Comparison of ENCODE assay signal across 33 cellular contexts in the genomic region with DNA sequence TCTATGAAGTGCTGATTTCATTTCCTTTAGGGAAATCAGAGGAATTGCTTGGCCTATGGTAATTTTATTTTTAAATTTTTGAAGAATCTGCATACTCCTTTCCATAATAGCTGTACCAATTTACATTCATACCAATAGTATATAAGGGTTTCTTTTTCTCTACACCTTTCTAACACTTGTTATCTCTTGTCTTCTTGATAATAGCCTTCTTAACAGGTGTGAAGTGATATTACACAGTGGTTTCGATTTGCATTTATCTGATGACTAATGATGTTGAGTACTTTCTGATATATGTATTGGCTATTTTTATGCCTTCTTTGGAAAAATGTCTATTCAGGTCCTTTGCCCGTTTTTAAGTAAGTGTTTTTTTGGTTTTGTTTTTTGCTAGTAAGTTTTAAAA. TPM values are rescaled to one million over a fixed set of nuclear protein-coding genes. Genes with fewer than 3 reads are reported as not detected.
DNase-seq lines count a peak whose midpoint lies in the region; ATAC-seq, FAIRE-seq and TF ChIP-seq lines count a peak whose summit lies in the region.
"Had no signal": no experiment of that assay in that cellular context is flagged by ENCODE, and none has a peak within 500 bp of the region (broad histone marks: within the 10 kb centered on the region; RNA-seq: fewer than 3 reads in every experiment).

No MANE protein-coding gene starts in this region.

- in situ Hi-C loops in K562 (cut with MboI): loop anchor here (5.0 to 10.0 kb wide), 2 partner anchors 179 to 246 kb away; partner anchors contain the start of gene B3GAT2

- no peak for DNase-seq in natural killer cell treated with Interleukin-12 subunit alpha and Interleukin-12 subunit beta and Interleukin-15 and Interleukin-18, amount 100 ng/mL, for 72 hours (ENCODE audit: low spot score)
- DNase-seq in natural killer cell (no peak), K562 (ENCODE audit: extremely low read depth in 1 of 4, low spot score in 3 of 4) (no peak), cerebellar cortex (ENCODE audit: low spot score) (no peak), DMS153 (lab: John Stamatoyannopoulos, UW) (no peak)
- DNase-seq in effector CD8-positive, alpha-beta T cell (lab: John Stamatoyannopoulos, UW): no peak
- DNase-seq: ACHN; activated CD4-positive, alpha-beta T cell treated with anti-CD3 and anti-CD28 coated beads, Interleukin-2, amount 10 ng/mL, durations not matched to agents 24 days and 14 days; activated CD8-positive, alpha-beta memory T cell treated with anti-CD3 and anti-CD28 coated beads, Interleukin-2, amount 10 ng/mL, durations not matched to agents 7 days and 5 days; aorta; BE2C; cortex of kidney; DMS79 treated with DMSO at 0.1 percent for 48 hours; esophagus squamous epithelium; foreskin melanocyte; H9; left colon; mammary epithelial cell; NCI-H1092 treated with DMSO at 0.1 percent for 48 hours; NCI-H187 treated with DMSO at 0.1 percent for 48 hours; NCI-H2171 treated with DMSO at 0.1 percent for 48 hours; NCI-H524 treated with DMSO at 0.1 percent for 48 hours; NK-92 treated with Interleukin-12 subunit alpha and Interleukin-12 subunit beta, amount 100 ng/mL, for 24 hours; Right ventricle myocardium superior; stimulated activated CD4-positive, alpha-beta T cell treated with anti-CD3 and anti-CD28 coated beads, Interleukin-2, amount 100 ng/mL, for 24 hours; substantia nigra had no signal

- H3K4me1 Mint-ChIP-seq in natural killer cell treated with Interleukin-12 subunit alpha and Interleukin-12 subunit beta and Interleukin-15 and Interleukin-18, amount 100 ng/mL, for 72 hours (ENCODE audit: low read depth in 2 of 2): peaks cover 46 to 48% of the 10 kb centered on the region in 2 donors
- H3K4me1 Mint-ChIP-seq in natural killer cell: peaks cover 48 to 51% of the 10 kb centered on the region in 2 donors

- no peak overlapping the region for H3K9ac ChIP-seq in K562 (ENCODE audit: insufficient read depth in 1 of 2, low read depth in 2 of 2, low read length in 2 of 2)
- H3K9ac ChIP-seq: neural progenitor cell, parathyroid adenoma had no signal

- H3K36me3 ChIP-seq in K562 (ENCODE audit: control insufficient read depth, insufficient read depth, low read length): no peaks in the 10 kb centered on the region
- H3K36me3 ChIP-seq: BE2C, esophagus squamous epithelium, neural progenitor cell had no signal

- FAIRE-seq in K562 (lab: Jason Lieb, UNC): no peak

- H3K27me3 ChIP-seq in K562 (ENCODE audit: control insufficient read depth in 2 of 2, insufficient read depth in 2 of 2, low read length in 2 of 2): no peaks in the 10 kb centered on the region
- H3K27me3 ChIP-seq: BE2C, esophagus squamous epithelium, neural progenitor cell had no signal

- no peak overlapping the region for H3K27ac ChIP-seq in K562 (ENCODE audit: extremely low read depth, low read depth, low read length)
- H3K27ac ChIP-seq: esophagus squamous epithelium, neural progenitor cell, parathyroid adenoma had no signal

- H3K9me1 ChIP-seq in K562 (ENCODE audit: control insufficient read depth, insufficient read depth, low read length): no peaks in the 10 kb centered on the region

- no peaks in the 10 kb centered on the region for H3K27me3 Mint-ChIP-seq in natural killer cell treated with Interleukin-12 subunit alpha and Interleukin-12 subunit beta and Interleukin-15 and Interleukin-18, amount 100 ng/mL, for 72 hours
- H3K27me3 Mint-ChIP-seq in natural killer cell (ENCODE audit: low read depth in 2 of 2): no peaks in the 10 kb centered on the region
- H3K27me3 Mint-ChIP-seq: activated CD4-positive, alpha-beta T cell treated with anti-CD3 and anti-CD28 coated beads, Interleukin-2, amount 10 ng/mL, durations not matched to agents 24 days and 14 days; activated CD8-positive, alpha-beta memory T cell treated with anti-CD3 and anti-CD28 coated beads, Interleukin-2, amount 10 ng/mL, durations not matched to agents 7 days and 5 days; activated naive CD4-positive, alpha-beta T cell treated with anti-CD3 and anti-CD28 coated beads, Interleukin-2, amount 50 U/mL, for 24 hours; IgD-negative memory B cell; type B pancreatic cell had no signal

- H3K9me3 Mint-ChIP-seq in natural killer cell treated with Interleukin-12 subunit alpha and Interleukin-12 subunit beta and Interleukin-15 and Interleukin-18, amount 100 ng/mL, for 72 hours: no peaks in the 10 kb centered on the region
- no peaks in the 10 kb centered on the region for H3K9me3 Mint-ChIP-seq in natural killer cell
- H3K9me3 Mint-ChIP-seq: H9 had no signal

- CTCF ChIA-PET in K562 (lab: Yijun Ruan, JAX; ENCODE audit: low intra/inter-chr PET ratio): interaction anchor here (0.6 to 2.7 kb wide), 2 partner anchors 17 to 176 kb away, joined by 3 to 20 read pairs; no protein-coding TSS in a partner anchor

- WGBS in K562 (ENCODE audit: insufficient coverage, low coverage, missing lambda C conversion rate): 5% methylated on average over 2 of the region's 2 CpGs

- H3K27ac Mint-ChIP-seq in natural killer cell treated with Interleukin-12 subunit alpha and Interleukin-12 subunit beta and Interleukin-15 and Interleukin-18, amount 100 ng/mL, for 72 hours: peak overlapping the region; percentile 20 to 67
- peak overlapping the region in 1 of 2 donors; percentile 17 for H3K27ac Mint-ChIP-seq in natural killer cell
- H3K27ac Mint-ChIP-seq: activated CD4-positive, alpha-beta T cell treated with anti-CD3 and anti-CD28 coated beads, Interleukin-2, amount 10 ng/mL, durations not matched to agents 24 days and 14 days; activated CD8-positive, alpha-beta memory T cell treated with anti-CD3 and anti-CD28 coated beads, Interleukin-2, amount 10 ng/mL, durations not matched to agents 7 days and 5 days; H9; neural progenitor cell; type B pancreatic cell had no signal

- H3K4me3 Mint-ChIP-seq in natural killer cell treated with Interleukin-12 subunit alpha and Interleukin-12 subunit beta and Interleukin-15 and Interleukin-18, amount 100 ng/mL, for 72 hours: peak overlapping the region; percentile 8
- no peak overlapping the region for H3K4me3 Mint-ChIP-seq in natural killer cell
- H3K4me3 Mint-ChIP-seq: activated CD4-positive, alpha-beta T cell treated with anti-CD3 and anti-CD28 coated beads, Interleukin-2, amount 10 ng/mL, durations not matched to agents 24 days and 14 days; activated CD8-positive, alpha-beta memory T cell treated with anti-CD3 and anti-CD28 coated beads, Interleukin-2, amount 10 ng/mL, durations not matched to agents 7 days and 5 days; H9; neural progenitor cell; type B pancreatic cell had no signal

- no peak overlapping the region for H3K4me2 ChIP-seq in K562 (ENCODE audit: insufficient read depth, low read length)
- H3K4me2 ChIP-seq: neural progenitor cell had no signal

- intact Hi-C loops in natural killer cell (cut with micrococcal nuclease) (loop anchor here (5.0 kb wide), 1 partner anchor 249 kb away; the partner anchor contains the start of gene B3GAT2), K562 (cut with micrococcal nuclease) (loop anchor here (5.0 kb wide), 1 partner anchor 639 kb away; no protein-coding TSS in a partner anchor)

- TF ChIP-seq CTCF in natural killer cell (IDR thresholded peaks at IDR 0.05) (no peak), K562 (IDR thresholded peaks at IDR 0.05 in 2 of 3, conservative IDR thresholded peaks at IDR 0.05 in 1 of 3; ENCODE audit: insufficient read depth in 2 of 3, low read depth in 1 of 3, low read length in 3 of 3) (no peak)

- H4K20me1 ChIP-seq in K562 (replicated peaks; ENCODE audit: control insufficient read depth, insufficient read depth, low read length): peaks cover 3% of the 10 kb centered on the region; the same call in 1 of the 2 replicates

- H3K79me2 ChIP-seq in K562 (ENCODE audit: control insufficient read depth, insufficient read depth, low read length): no peaks in the 10 kb centered on the region

- TF ChIP-seq POLR2A in K562 (conservative IDR thresholded peaks at IDR 0.05): no peak

- no peaks in the 10 kb centered on the region for H3K9me3 ChIP-seq in K562 (replicated peaks; ENCODE audit: control insufficient read depth, insufficient read depth, low read depth, low read length)
- H3K9me3 ChIP-seq: BE2C, esophagus squamous epithelium had no signal

- no peak for TF ChIP-seq EP300 in K562 (IDR thresholded peaks at IDR 0.05; ENCODE audit: low read length)

- POLR2A ChIA-PET in K562 (lab: Yijun Ruan, JAX): interaction anchor here (0.6 kb wide), 1 partner anchor 28 kb away, joined by 3 read pairs; no protein-coding TSS in a partner anchor

- H2AFZ ChIP-seq in K562 (ENCODE audit: low read depth, low read length): no peak overlapping the region
- H2AFZ ChIP-seq: neural progenitor cell, parathyroid adenoma had no signal

- no TSS peak for BruUV-seq in K562 (replicated peaks; lab: Mats Ljungman, UMichigan)

- H3K36me3 Mint-ChIP-seq in natural killer cell treated with Interleukin-12 subunit alpha and Interleukin-12 subunit beta and Interleukin-15 and Interleukin-18, amount 100 ng/mL, for 72 hours: no peaks in the 10 kb centered on the region
- H3K36me3 Mint-ChIP-seq in natural killer cell: no peaks in the 10 kb centered on the region
- H3K36me3 Mint-ChIP-seq: IgD-negative memory B cell had no signal

- H3K4me3 ChIP-seq in K562: no peak overlapping the region
- H3K4me3 ChIP-seq: esophagus squamous epithelium, neural progenitor cell had no signal

- H3K4me1 ChIP-seq in K562 (replicated peaks in 1 of 2; ENCODE audit: control insufficient read depth in 2 of 2, insufficient read depth in 2 of 2, low read length in 2 of 2): no peaks in the 10 kb centered on the region
- H3K4me1 ChIP-seq: BE2C, neural progenitor cell, parathyroid adenoma had no signal

- ATAC-seq in natural killer cell treated with Interleukin-12 subunit alpha and Interleukin-12 subunit beta and Interleukin-15 and Interleukin-18, amount 100 ng/mL, for 72 hours: peak in 1 of 2 donors; percentile 43
- ATAC-seq in natural killer cell: no peak
- ATAC-seq in HG02938 (IDR thresholded peaks at IDR 0.05; ENCODE audit: unreplicated experiment): peak; percentile 34
- no peak for ATAC-seq in K562
- ATAC-seq in GM19023 (IDR thresholded peaks at IDR 0.05; ENCODE audit: unreplicated experiment): no peak
- ATAC-seq: activated CD8-positive, alpha-beta memory T cell treated with anti-CD3 and anti-CD28 coated beads, Interleukin-2, amount 10 ng/mL, durations not matched to agents 7 days and 5 days had no signal

- TF ChIP-seq RAD21 in K562 (CRISPR knock-in tag; conservative IDR thresholded peaks at IDR 0.05 in 1 of 2, IDR thresholded peaks at IDR 0.05 in 1 of 2): no peak

RNA-seq across cellular contexts. Expression of gene SMAP1, which starts 40.8 kb away (rescaled TPM):
- total RNA-seq in natural killer cell treated with Interleukin-12 subunit alpha and Interleukin-12 subunit beta and Interleukin-15 and Interleukin-18, amount 100 ng/mL, for 72 hours: 10 to 100 TPM; 22.1 to 30.6 TPM
- total RNA-seq in natural killer cell (10 to 100 TPM; 28.6 to 35.4 (median 30.6) TPM), K562 (2014; rRNA removed) (14.1 and 15.1 TPM in 2 replicates), K562 (2014; rRNA removed; fragmentation: Illumina TruSeq; extraction: Trizol) (20.8 and 22.2 TPM in 2 replicates), K562 (2015; rRNA removed; fragmentation: Illumina TruSeq; extraction: Trizol) (18.2 and 19.4 TPM in 2 replicates), K562 (2021) (18.0 and 19.6 TPM in 2 replicates)
- total RNA-seq in K562 (2011; cell fraction: chromatin; rRNA removed; ENCODE audit: low replicate concordance): 3.7 and 17.4 TPM in 2 replicates
- 3.7 and 5.8 TPM in 2 replicates for total RNA-seq in K562 (2011; cell fraction: nucleolus; rRNA removed)
- total RNA-seq in K562 (2011; cell fraction: nucleoplasm; rRNA removed): 5.8 and 6.9 TPM in 2 replicates
- polyA plus RNA-seq in K562 (2011; rRNA removed) (14.3 and 15.5 TPM in 2 replicates), K562 (2014; fragmentation: Illumina TruSeq; extraction: Trizol) (21.2 and 26.4 TPM in 2 replicates), K562 (2014; fragmentation: Nextera tagmentation; extraction: Ambion mirVana) (10 to 100 TPM; 11.4 to 11.7 TPM), K562 (2014; rRNA removed) (11.2 and 12.3 TPM in 2 replicates)
- 11.0 and 12.0 TPM in 2 replicates for polyA plus RNA-seq in K562 (2011; cell fraction: cytosol; rRNA removed)
- 9.4 and 9.7 TPM in 2 replicates for polyA plus RNA-seq in K562 (2011; cell fraction: nucleus; rRNA removed)
- polyA plus RNA-seq in K562 (2012): 17.0 and 26.5 TPM in 2 replicates
- 18.4 and 18.7 TPM in 2 replicates for polyA minus RNA-seq in K562 (2011; rRNA and poly(A)+ RNA removed)
- 14.4 and 14.7 TPM in 2 replicates for polyA minus RNA-seq in K562 (2011; cell fraction: cytosol; rRNA and poly(A)+ RNA removed)
- 5.7 and 7.4 TPM in 2 replicates for polyA minus RNA-seq in K562 (2011; cell fraction: nucleus; rRNA and poly(A)+ RNA removed)
